9 cellular contexts compared by ENCODE assay signal in the genomic region with DNA sequence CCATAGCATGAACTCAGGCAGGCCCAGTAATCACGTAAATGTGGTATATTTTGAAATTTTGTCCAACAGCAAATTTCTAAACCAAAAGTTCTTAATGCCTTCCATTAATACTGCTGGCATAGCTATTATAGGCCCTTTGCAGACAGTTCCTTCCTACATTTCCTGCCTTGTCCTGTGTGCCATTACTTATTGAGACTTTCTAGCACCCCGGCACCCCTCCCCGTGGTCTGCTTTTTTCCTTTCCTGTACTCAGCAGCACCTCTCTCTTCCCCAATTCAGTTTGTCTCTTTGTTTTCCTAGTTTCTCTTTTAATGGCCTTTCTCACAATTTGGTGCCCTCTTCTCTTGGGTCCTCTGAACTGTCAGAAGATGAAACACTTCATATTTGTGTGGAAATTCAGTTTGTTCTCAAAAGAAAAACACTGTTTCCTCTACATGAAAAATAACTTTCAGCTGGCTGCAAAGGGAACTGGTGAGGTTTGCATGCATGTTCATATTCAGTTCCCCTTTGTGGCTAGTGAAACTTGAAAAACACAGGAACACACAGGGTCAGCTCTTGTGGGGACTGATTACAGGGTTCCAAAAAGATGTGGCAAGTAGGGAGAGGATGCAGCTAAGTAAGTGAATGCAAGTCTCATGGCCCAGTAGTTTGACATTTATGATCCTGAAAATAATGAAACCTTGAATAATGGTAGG. TPM values are rescaled to one million over a fixed set of nuclear protein-coding genes. Genes with fewer than 3 reads are reported as not detected.
DNase-seq lines count a peak whose midpoint lies in the region; ATAC-seq and TF ChIP-seq lines count a peak whose summit lies in the region.
"Had no signal": no experiment of that assay in that cellular context is flagged by ENCODE, and none has a peak within 500 bp of the region (broad histone marks: within the 10 kb centered on the region; RNA-seq: fewer than 3 reads in every experiment).

No MANE protein-coding gene starts in this region.

- H3K27me3 Mint-ChIP-seq in T-cell (peaks cover 0 to 16% of the 10 kb centered on the region in 2 donors), mesothelial cell of epicardium (ENCODE audit: low read depth) (no peaks in the 10 kb centered on the region)

- no peak for DNase-seq in Right ventricle myocardium inferior (ENCODE audit: missing footprints)
- DNase-seq in right atrium auricular region (ENCODE audit: low spot score) = no peak
- DNase-seq in T-cell = peak in 1 of 34 experiments; percentile 3
- DNase-seq in upper lobe of left lung = no peak
- no peak for DNase-seq in NCI-H526 treated with DMSO at 0.1 percent for 48 hours (lab: John Stamatoyannopoulos, UW)
- no peak for DNase-seq in thyroid gland
- DNase-seq in mesothelial cell of epicardium (ENCODE audit: low spot score in 2 of 2, unreplicated experiment in 2 of 2) = no peak
- DNase-seq: kidney glomerular epithelial cell had no signal

- H3K36me3 Mint-ChIP-seq in T-cell (peaks cover 10% of the 10 kb centered on the region), mesothelial cell of epicardium (no peaks in the 10 kb centered on the region)

- H3K4me1 Mint-ChIP-seq in T-cell (peaks cover 32 to 51% (median 42%) of the 10 kb centered on the region in 3 donors), mesothelial cell of epicardium (no peaks in the 10 kb centered on the region)

- peak overlapping the region in 2 of 3 donors; percentile 29 for H3K4me3 Mint-ChIP-seq in T-cell
- H3K4me3 Mint-ChIP-seq in mesothelial cell of epicardium = no peak overlapping the region

- POLR2A ChIA-PET in T-cell (lab: Charles Lee) = interaction anchor here in 1 of 2 donors (0.9 kb wide), 2 partner anchors 11 to 14 kb away, joined by 3 read pairs; no protein-coding TSS in a partner anchor

- ATAC-seq in Right ventricle myocardium inferior (peak; percentile 56), HG03045 (IDR thresholded peaks at IDR 0.05; ENCODE audit: unreplicated experiment) (peak; percentile 69), T-cell (replicated peaks in 1 of 4) (no peak), upper lobe of left lung (ENCODE audit: low FRiP score in 2 of 2) (peak in 1 of 2 donors; percentile 63)

- intact Hi-C loops in Right ventricle myocardium inferior (cut with DNase I) = no loop called here
- intact Hi-C loops in thyroid gland (cut with DNase I) = no loop called here

- H3K27ac Mint-ChIP-seq in T-cell = peak overlapping the region; percentile 55 to 75
- no peak overlapping the region for H3K27ac Mint-ChIP-seq in mesothelial cell of epicardium

- WGBS in upper lobe of left lung, 2 donors = 37 to 57% methylated on average over 3 of the region's 3 CpGs
- WGBS in thyroid gland, 2 donors = 75 to 81% methylated on average over 3 of the region's 3 CpGs

- H3K9me3 ChIP-seq in right atrium auricular region = no peaks in the 10 kb centered on the region
- H3K9me3 ChIP-seq in upper lobe of left lung = no peaks in the 10 kb centered on the region
- no peaks in the 10 kb centered on the region for H3K9me3 ChIP-seq in thyroid gland

- no peak overlapping the region for H3K4me3 ChIP-seq in right atrium auricular region
- H3K4me3 ChIP-seq in upper lobe of left lung = no peak overlapping the region
- no peak overlapping the region for H3K4me3 ChIP-seq in thyroid gland (replicated peaks in 1 of 3)

- no peak for TF ChIP-seq POLR2A in upper lobe of left lung (IDR thresholded peaks at IDR 0.05)
- no peak for TF ChIP-seq POLR2A in thyroid gland (IDR thresholded peaks at IDR 0.05)

- TF ChIP-seq CTCF in right atrium auricular region (IDR thresholded peaks at IDR 0.05) (no peak), upper lobe of left lung (IDR thresholded peaks at IDR 0.05) (no peak), thyroid gland (IDR thresholded peaks at IDR 0.05) (no peak), mesothelial cell of epicardium (IDR thresholded peaks at IDR 0.05; ENCODE audit: unreplicated experiment) (no peak)

- no peaks in the 10 kb centered on the region for H3K27me3 ChIP-seq in right atrium auricular region
- H3K27me3 ChIP-seq in upper lobe of left lung = no peaks in the 10 kb centered on the region
- H3K27me3 ChIP-seq in thyroid gland = no peaks in the 10 kb centered on the region

- H3K4me1 ChIP-seq in right atrium auricular region (no peaks in the 10 kb centered on the region), upper lobe of left lung (peaks cover 0 to 12% (median 0%) of the 10 kb centered on the region in 4 donors), thyroid gland (no peaks in the 10 kb centered on the region)

- CTCF ChIA-PET in T-cell (lab: Charles Lee) = interaction anchor here in 1 of 2 donors (0.8 kb wide), 1 partner anchor 14 kb away, joined by 4 read pairs; no protein-coding TSS in a partner anchor

- H3K27ac ChIP-seq in right atrium auricular region (no peak overlapping the region), upper lobe of left lung (peak overlapping the region; percentile 22 to 46 (median 38)), thyroid gland (no peak overlapping the region)

- TF ChIP-seq EP300 in upper lobe of left lung (IDR thresholded peaks at IDR 0.05) = no peak

- H3K9me3 Mint-ChIP-seq in T-cell (no peaks in the 10 kb centered on the region), mesothelial cell of epicardium (peaks cover 33% of the 10 kb centered on the region)

- H3K36me3 ChIP-seq in right atrium auricular region (no peaks in the 10 kb centered on the region), upper lobe of left lung (no peaks in the 10 kb centered on the region), thyroid gland (no peaks in the 10 kb centered on the region)

RNA-seq across cellular contexts. Expression of a gene that starts 17.1 kb away (rescaled TPM):
- 10.0 TPM for total RNA-seq in Right ventricle myocardium inferior
- 1 to 10 TPM; 3.8 to 8.5 TPM for total RNA-seq in right atrium auricular region
- total RNA-seq in T-cell = under 1 TPM in 1 of 5 donors, not detected in 4; 0.30 TPM
- 10 to 100 TPM in 4 of 6 donors, 1 to 10 TPM in 2; 1.6 to 29.5 (median 14.5) TPM for total RNA-seq in upper lobe of left lung
- total RNA-seq in thyroid gland = 10 to 100 TPM in 1 of 4 donors, 1 to 10 TPM in 3; 3.4 to 12.1 (median 8.5) TPM
- not detected in 3 replicates for total RNA-seq in mesothelial cell of epicardium

RNA-seq across cellular contexts. Expression of a gene that starts 18.2 kb away (rescaled TPM):
- total RNA-seq in Right ventricle myocardium inferior (0.22 TPM), right atrium auricular region (under 1 TPM in 1 of 2 donors, not detected in 1; 0.31 TPM), T-cell (under 1 TPM in 3 of 5 donors, not detected in 2; 0.07 to 0.22 (median 0.15) TPM), upper lobe of left lung (under 1 TPM in 4 of 6 donors, not detected in 2; 0.20 to 0.74 (median 0.49) TPM), thyroid gland (under 1 TPM in 2 of 4 donors, not detected in 2; 0.33 to 0.40 TPM), mesothelial cell of epicardium (not detected in 3 replicates)

Comparison
In these comparisons a context has a peak if more than half of its experiments do, and no peak if none do; other contexts are left out.
1. ATAC-seq: peak in Right ventricle myocardium inferior (single experiment) and HG03045 (single experiment); none in T-cell (0 of 4).
2. H3K27ac ChIP-seq: peak in upper lobe of left lung (4 of 4); none in right atrium auricular region (0 of 2) and thyroid gland (0 of 3).